Comparison of ENCODE assay signal across 10 cellular contexts in genomic region chr2:218229851-218230250, GRCh38. TPM values are rescaled to one million over a fixed set of nuclear protein-coding genes. Genes with fewer than 3 reads are reported as not detected.
DNase-seq lines count a peak whose midpoint lies in the region; ATAC-seq and TF ChIP-seq lines count a peak whose summit lies in the region.
"Had no signal": no experiment of that assay in that cellular context is flagged by ENCODE, and none has a peak within 500 bp of the region (broad histone marks: within the 10 kb centered on the region; RNA-seq: fewer than 3 reads in every experiment).

No MANE protein-coding gene starts in this region.

- peaks cover 8% of the 10 kb centered on the region for H3K4me1 ChIP-seq in right cardiac atrium (ENCODE audit: control insufficient read depth, insufficient read depth, low read length)
- peaks cover 34% of the 10 kb centered on the region for H3K4me1 ChIP-seq in upper lobe of right lung

- POLR2A ChIA-PET in activated CD8-positive, alpha-beta T cell treated with anti-CD3 and anti-CD28 coated beads, Interleukin-2, amount 10 ng/mL, durations not matched to agents 7 days and 5 days (lab: Charles Lee) = interaction anchor here (0.6 to 4.1 kb wide), 9 partner anchors 10 to 167 kb away, joined by 3 to 59 read pairs (median 4); partner anchors contain the start of genes AAMP, ARPC2 and PNKD

- peak; percentile 15 to 16 for ATAC-seq in activated T-cell treated with anti-CD3 and anti-CD28 coated beads, Interleukin-2, amount 50 U/mL, for 72 hours (replicated peaks in 1 of 2)
- peak; percentile 51 for ATAC-seq in activated CD8-positive, alpha-beta T cell treated with anti-CD3 and anti-CD28 coated beads, Interleukin-2, amount 10 ng/mL, durations not matched to agents 7 days and 5 days
- ATAC-seq in right cardiac atrium (peak; percentile 38 to 64), upper lobe of right lung (no peak)

- peaks cover 31 to 66% of the 10 kb centered on the region in 2 donors for H3K36me3 Mint-ChIP-seq in activated T-cell treated with anti-CD3 and anti-CD28 coated beads, Interleukin-2, amount 50 U/mL, for 72 hours (ENCODE audit: insufficient read depth in 2 of 2)
- peaks cover 89% of the 10 kb centered on the region for H3K36me3 Mint-ChIP-seq in activated CD8-positive, alpha-beta T cell treated with anti-CD3 and anti-CD28 coated beads, Interleukin-2, amount 10 ng/mL, durations not matched to agents 7 days and 5 days (ENCODE audit: low read depth)

- H3K9me3 ChIP-seq in right cardiac atrium (ENCODE audit: control insufficient read depth, low read length) (no peaks in the 10 kb centered on the region), upper lobe of right lung (no peaks in the 10 kb centered on the region)

- H3K36me3 ChIP-seq in upper lobe of right lung = peaks cover 100% of the 10 kb centered on the region

- CTCF ChIA-PET in activated CD8-positive, alpha-beta T cell treated with anti-CD3 and anti-CD28 coated beads, Interleukin-2, amount 10 ng/mL, durations not matched to agents 7 days and 5 days (lab: Charles Lee) = interaction anchor here (0.9 to 4.6 kb wide), 16 partner anchors 11 to 429 kb away, joined by 3 to 97 read pairs (median 6); partner anchors contain the start of genes AAMP, ARPC2, BCS1L and PNKD

- H3K9me3 Mint-ChIP-seq in activated T-cell treated with anti-CD3 and anti-CD28 coated beads, Interleukin-2, amount 50 U/mL, for 72 hours = peaks cover 0 to 2% of the 10 kb centered on the region in 2 donors
- no peaks in the 10 kb centered on the region for H3K9me3 Mint-ChIP-seq in activated CD8-positive, alpha-beta T cell treated with anti-CD3 and anti-CD28 coated beads, Interleukin-2, amount 10 ng/mL, durations not matched to agents 7 days and 5 days (ENCODE audit: insufficient read depth)

- H3K27me3 ChIP-seq in right cardiac atrium (ENCODE audit: control insufficient read depth, insufficient read depth) (no peaks in the 10 kb centered on the region), upper lobe of right lung (no peaks in the 10 kb centered on the region)

- peak overlapping the region; percentile 74 for H3K27ac Mint-ChIP-seq in activated T-cell treated with anti-CD3 and anti-CD28 coated beads, Interleukin-2, amount 50 U/mL, for 72 hours
- H3K27ac Mint-ChIP-seq in activated CD8-positive, alpha-beta T cell treated with anti-CD3 and anti-CD28 coated beads, Interleukin-2, amount 10 ng/mL, durations not matched to agents 7 days and 5 days = peak overlapping the region; percentile 83

- no peak for DNase-seq in activated T-cell treated with anti-CD3 and anti-CD28 coated beads, Interleukin-2, amount 50 U/mL, for 72 hours
- no peak for DNase-seq in activated T-cell treated with anti-CD3 and anti-CD28 coated beads, Interleukin-2, amount 50 U/mL, for 48 hours
- DNase-seq in activated CD8-positive, alpha-beta T cell treated with anti-CD3 and anti-CD28 coated beads, Interleukin-2, amount 10 ng/mL, durations not matched to agents 7 days and 5 days = peak; percentile 46
- DNase-seq in right cardiac atrium (no peak), upper lobe of right lung (no peak), OCI-M2 (lab: John Stamatoyannopoulos, UW; ENCODE audit: unreplicated experiment) (no peak), DMS 273 (lab: John Stamatoyannopoulos, UW; ENCODE audit: unreplicated experiment) (no peak), GM19240 (ENCODE audit: insufficient read length, low spot score) (no peak)
- DNase-seq: NCI-H1048 had no signal

- TF ChIP-seq CTCF in upper lobe of right lung (IDR thresholded peaks at IDR 0.05) = no peak

- intact Hi-C loops in right cardiac atrium (cut with DNase I) = no loop called here
- intact Hi-C loops in upper lobe of right lung (cut with DNase I) = no loop called here

- no peaks in the 10 kb centered on the region for H3K27me3 Mint-ChIP-seq in activated T-cell treated with anti-CD3 and anti-CD28 coated beads, Interleukin-2, amount 50 U/mL, for 72 hours (ENCODE audit: low read depth)
- no peaks in the 10 kb centered on the region for H3K27me3 Mint-ChIP-seq in activated CD8-positive, alpha-beta T cell treated with anti-CD3 and anti-CD28 coated beads, Interleukin-2, amount 10 ng/mL, durations not matched to agents 7 days and 5 days (ENCODE audit: low read depth)

- H3K27ac ChIP-seq in right cardiac atrium (ENCODE audit: low read length) (no peak overlapping the region), upper lobe of right lung (peak overlapping the region; percentile 24)

- H3K4me3 ChIP-seq in right cardiac atrium (ENCODE audit: low read length) (no peak overlapping the region), upper lobe of right lung (no peak overlapping the region)

- peak overlapping the region; percentile 56 to 77 for H3K4me3 Mint-ChIP-seq in activated T-cell treated with anti-CD3 and anti-CD28 coated beads, Interleukin-2, amount 50 U/mL, for 72 hours
- peak overlapping the region; percentile 38 for H3K4me3 Mint-ChIP-seq in activated CD8-positive, alpha-beta T cell treated with anti-CD3 and anti-CD28 coated beads, Interleukin-2, amount 10 ng/mL, durations not matched to agents 7 days and 5 days

- H3K4me1 Mint-ChIP-seq in activated T-cell treated with anti-CD3 and anti-CD28 coated beads, Interleukin-2, amount 50 U/mL, for 72 hours (ENCODE audit: low read depth) = peaks cover 79% of the 10 kb centered on the region
- H3K4me1 Mint-ChIP-seq in activated CD8-positive, alpha-beta T cell treated with anti-CD3 and anti-CD28 coated beads, Interleukin-2, amount 10 ng/mL, durations not matched to agents 7 days and 5 days (ENCODE audit: low read depth) = peaks cover 77% of the 10 kb centered on the region

- WGBS in right cardiac atrium = 82% methylated on average over 4 of the region's 4 CpGs

RNA-seq across cellular contexts. Expression of gene ARPC2, which starts 12.9 kb away (rescaled TPM):
- total RNA-seq in activated T-cell treated with anti-CD3 and anti-CD28 coated beads, Interleukin-2, amount 50 U/mL, for 72 hours = 100 to 1,000 TPM; 517 to 533 TPM
- 100 to 1,000 TPM; 821 to 844 TPM for total RNA-seq in activated CD8-positive, alpha-beta T cell treated with anti-CD3 and anti-CD28 coated beads, Interleukin-2, amount 10 ng/mL, durations not matched to agents 7 days and 5 days
- total RNA-seq in right cardiac atrium = 100 to 1,000 TPM; 131 to 161 (median 140) TPM
- polyA plus RNA-seq in right cardiac atrium = 110 TPM
- total RNA-seq in upper lobe of right lung = 357 TPM

RNA-seq across cellular contexts. Expression of gene GPBAR1, which starts 31.0 kb away (rescaled TPM):
- 1 to 10 TPM in 1 of 2 donors, under 1 TPM in 1; 0.76 to 1.4 TPM for total RNA-seq in activated T-cell treated with anti-CD3 and anti-CD28 coated beads, Interleukin-2, amount 50 U/mL, for 72 hours
- total RNA-seq in activated CD8-positive, alpha-beta T cell treated with anti-CD3 and anti-CD28 coated beads, Interleukin-2, amount 10 ng/mL, durations not matched to agents 7 days and 5 days = under 1 TPM; 0.97 TPM
- total RNA-seq in right cardiac atrium (1 to 10 TPM; 5.2 to 8.6 (median 5.9) TPM), upper lobe of right lung (2.6 TPM)
- 3.5 TPM for polyA plus RNA-seq in right cardiac atrium
- polyA plus RNA-seq: BJ had no signal

RNA-seq across cellular contexts. Expression of gene AAMP, which starts 40.1 kb away (rescaled TPM):
- total RNA-seq in activated T-cell treated with anti-CD3 and anti-CD28 coated beads, Interleukin-2, amount 50 U/mL, for 72 hours = 10 to 100 TPM; 51.7 to 63.0 TPM
- 10 to 100 TPM; 52.6 to 56.2 TPM for total RNA-seq in activated CD8-positive, alpha-beta T cell treated with anti-CD3 and anti-CD28 coated beads, Interleukin-2, amount 10 ng/mL, durations not matched to agents 7 days and 5 days
- 10 to 100 TPM; 44.3 to 53.9 (median 49.9) TPM for total RNA-seq in right cardiac atrium
- polyA plus RNA-seq in right cardiac atrium = 56.6 TPM
- total RNA-seq in upper lobe of right lung = 55.9 TPM

RNA-seq across cellular contexts. Expression of gene PNKD, which starts 40.5 kb away (rescaled TPM):
- 10 to 100 TPM; 14.7 to 17.7 TPM for total RNA-seq in activated T-cell treated with anti-CD3 and anti-CD28 coated beads, Interleukin-2, amount 50 U/mL, for 72 hours
- total RNA-seq in activated CD8-positive, alpha-beta T cell treated with anti-CD3 and anti-CD28 coated beads, Interleukin-2, amount 10 ng/mL, durations not matched to agents 7 days and 5 days = 10 to 100 TPM; 36.7 to 37.6 TPM
- total RNA-seq in right cardiac atrium (10 to 100 TPM; 69.3 to 96.5 (median 80.5) TPM), upper lobe of right lung (65.4 TPM)
- polyA plus RNA-seq in right cardiac atrium = 157 TPM
